Comparison of ENCODE assay signal across 1 cellular context in genomic region chr16:25051446-25052160, GRCh38.
TF ChIP-seq lines count a peak whose summit lies in the region.

No MANE protein-coding gene starts in this region.

TF ChIP-seq in GM12878, 131 proteins besides CTCF, POLR2A, EP300 and RAD21 (continued from another document):
- TF ChIP-seq CUX1 (IDR thresholded peaks at IDR 0.05; ENCODE audit: insufficient replicate concordance, low read depth, low read length): no peak
- TF ChIP-seq ZNF687 (IDR thresholded peaks at IDR 0.05): no peak
- no peak for TF ChIP-seq ZBTB4 (CRISPR knock-in tag; IDR thresholded peaks at IDR 0.05)
- TF ChIP-seq SMAD5 (IDR thresholded peaks at IDR 0.05; ENCODE audit: low read depth): 0 out of 2 replicates have a peak, but pooled peaks have one; percentile 36
- TF ChIP-seq EED (IDR thresholded peaks at IDR 0.05; ENCODE audit: low read depth): peak; percentile 82
